In the genomic region with DNA sequence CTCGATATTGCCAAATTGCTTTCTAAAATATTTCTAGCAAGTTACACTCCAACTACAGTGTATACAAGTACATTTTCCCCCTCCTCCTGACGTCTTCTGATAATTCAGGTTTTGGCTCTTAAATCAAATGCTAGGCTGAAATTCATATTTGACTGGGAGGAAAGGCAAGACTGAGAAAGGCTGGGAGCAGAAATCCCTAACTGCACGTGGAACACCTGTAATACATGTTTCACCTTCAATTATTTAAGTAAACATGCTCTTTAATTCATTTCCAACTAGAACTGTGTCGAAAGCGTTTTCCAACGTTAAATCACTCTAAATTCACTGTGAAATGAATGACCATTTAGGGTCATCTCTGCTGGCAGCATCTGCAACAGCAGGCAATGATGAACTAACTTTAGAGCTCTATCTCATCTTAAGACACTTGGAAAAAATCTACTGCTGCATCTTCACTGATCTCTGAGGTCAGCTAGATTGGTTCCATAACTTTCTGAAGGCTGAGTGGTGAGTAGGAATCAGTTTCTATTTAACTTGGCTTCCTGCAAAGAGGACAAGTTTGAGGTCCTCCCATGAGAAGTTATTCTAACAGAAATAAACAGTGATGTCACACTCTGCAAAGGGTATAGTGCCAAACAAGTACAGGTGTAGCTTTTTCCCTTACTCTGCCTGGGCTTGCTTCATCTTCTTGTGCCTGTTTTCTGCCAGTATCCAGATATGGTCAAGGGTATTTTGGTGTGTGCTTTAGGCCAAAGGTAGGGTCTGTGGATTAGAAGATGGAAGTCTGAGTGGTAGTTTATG, we compare ENCODE assay signal across 18 cellular contexts.
"Had no signal": no experiment of that assay in that cellular context is flagged by ENCODE, and none has a peak within 500 bp of the region (broad histone marks: within the 10 kb centered on the region; RNA-seq: fewer than 3 reads in every experiment).

No MANE protein-coding gene starts in this region.

- ATAC-seq: T-cell had no signal

- H3K36me3 ChIP-seq: SJSA1 had no signal

- H3K9me3 ChIP-seq: SJSA1 had no signal

- H3K4me3 ChIP-seq: SJSA1, SK-N-MC had no signal

- H3K27me3 ChIP-seq: SJSA1 had no signal

- H3K4me1 ChIP-seq: SJSA1 had no signal

- FAIRE-seq: RCC 7860 had no signal

- DNase-seq: KBM-7, NCI-H1092, NCI-H146, NCI-H1694 treated with DMSO at 0.1 percent for 48 hours, NCI-H1930, NCI-H2081, NCI-H2107, NCI-H2227 treated with DMSO at 0.1 percent for 48 hours, NCI-H524, NCI-H526 treated with DMSO at 0.1 percent for 48 hours, Right ventricle myocardium superior, RPMI8226, SIG-M5, SW 1271, T-cell had no signal

- H3K27ac ChIP-seq: SJSA1, SK-N-MC had no signal
